In the genomic region with DNA sequence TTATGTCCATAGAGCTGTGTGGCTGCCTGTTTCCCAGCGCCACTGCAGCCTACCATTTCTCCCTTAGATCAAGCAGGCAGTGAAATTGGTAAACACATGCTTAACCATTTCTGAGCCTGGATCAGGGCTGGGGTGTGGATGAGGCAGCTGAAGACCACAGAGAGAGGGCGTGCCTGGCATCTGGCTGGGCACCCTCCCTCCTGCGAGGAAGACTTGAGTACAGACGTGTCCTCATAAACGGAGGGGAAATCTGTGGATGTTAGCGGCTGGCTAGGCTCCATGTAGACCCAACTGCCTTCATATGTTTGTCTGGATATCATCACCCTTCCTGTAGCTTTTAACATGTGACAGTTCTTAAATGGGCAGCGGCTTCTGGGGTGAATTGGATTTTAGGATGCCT, we compare ENCODE assay signal across 1 cellular context.
A peak's percentile ranks its signal among the peaks of the same experiment; 100 is the strongest.
TF ChIP-seq lines count a peak whose summit lies in the region.

No MANE protein-coding gene starts in this region.

TF ChIP-seq in HepG2, 621 proteins besides CTCF, POLR2A, EP300 and RAD21 (continued from another document):
- peak; percentile 46; the same call in 1 of the 2 replicates for TF ChIP-seq ZNF652 (CRISPR knock-in tag; IDR thresholded peaks at IDR 0.05; ENCODE audit: borderline replicate concordance, low read depth)
